Comparison of ENCODE assay signal across 4 cellular contexts in genomic region chr6:110015206-110015605, GRCh38. TPM values are rescaled to one million over a fixed set of nuclear protein-coding genes. Genes with fewer than 3 reads are reported as not detected.
"Had no signal": no experiment of that assay in that cellular context is flagged by ENCODE, and none has a peak within 500 bp of the region (broad histone marks: within the 10 kb centered on the region; RNA-seq: fewer than 3 reads in every experiment).

No MANE protein-coding gene starts in this region.

- DNase-seq: GDM1, GF-D8 had no signal

- ATAC-seq: GM12878 had no signal

- H3K4me3 ChIP-seq: GM12878 had no signal

RNA-seq across cellular contexts. Expression of gene GPR6, which starts 37.1 kb away (rescaled TPM):
- total RNA-seq: G401, GM12878 had no signal
- polyA plus RNA-seq: GM12878 had no signal
